ENCODE assay signal across 7 cellular contexts in the genomic region with DNA sequence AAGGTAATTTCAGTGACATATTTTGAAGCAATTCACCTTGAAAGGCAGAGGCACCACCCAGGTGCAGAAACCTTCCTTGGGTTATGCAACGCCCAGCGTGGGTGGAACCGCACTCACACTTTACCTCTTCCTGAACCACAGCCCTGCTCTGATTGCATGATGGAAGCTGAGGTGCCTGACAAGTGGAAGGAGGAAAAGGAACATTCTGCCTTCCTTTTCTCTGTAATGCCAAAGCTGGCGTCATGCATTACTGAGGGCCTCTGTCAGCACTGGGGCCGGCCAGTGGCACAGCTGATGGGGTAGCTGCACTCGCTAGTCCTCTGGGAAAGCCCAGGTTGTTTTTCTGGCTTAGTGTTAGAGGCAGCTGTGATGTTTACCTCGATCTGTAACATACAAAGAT.
A peak's percentile ranks its signal among the peaks of the same experiment; 100 is the strongest.
DNase-seq lines count a peak whose midpoint lies in the region; ATAC-seq lines count a peak whose summit lies in the region.

No MANE protein-coding gene starts in this region.

- peaks cover 33% of the 10 kb centered on the region for H3K4me1 Mint-ChIP-seq in stimulated activated memory B cell treated with anti-CD40 and anti-IgM and Interleukin-4, amounts not matched to agents 10 μg/mL and 1 μg/mL and 100 μg/mL, for 72 hours

- intact Hi-C loops in right cardiac atrium (cut with DNase I), result loop anchor here in 3 of 4 donors (5.0 to 10.0 kb wide), 3 partner anchors 53 to 106 kb away; no protein-coding TSS in a partner anchor

- peak overlapping the region; percentile 28 for H3K27ac Mint-ChIP-seq in stimulated activated memory B cell treated with anti-CD40 and anti-IgM and Interleukin-4, amounts not matched to agents 10 μg/mL and 1 μg/mL and 100 μg/mL, for 72 hours

- no peaks in the 10 kb centered on the region for H3K9me3 ChIP-seq in right cardiac atrium (ENCODE audit: control insufficient read depth, low read length)

- no peaks in the 10 kb centered on the region for H3K27me3 ChIP-seq in right cardiac atrium (ENCODE audit: control insufficient read depth, insufficient read depth)

- ATAC-seq in right cardiac atrium, result peak; percentile 57 to 63
- ATAC-seq in stimulated activated memory B cell treated with anti-CD40 and anti-IgM and Interleukin-4, amounts not matched to agents 10 μg/mL and 1 μg/mL and 100 μg/mL, for 72 hours, result peak; percentile 62

- H3K4me3 ChIP-seq in right cardiac atrium (ENCODE audit: low read length), result no peak overlapping the region

- H3K27ac ChIP-seq in right cardiac atrium (ENCODE audit: low read length), result peak overlapping the region; percentile 65

- H3K9me3 Mint-ChIP-seq in stimulated activated memory B cell treated with anti-CD40 and anti-IgM and Interleukin-4, amounts not matched to agents 10 μg/mL and 1 μg/mL and 100 μg/mL, for 72 hours, result peaks cover 3% of the 10 kb centered on the region

- no peaks in the 10 kb centered on the region for H3K27me3 Mint-ChIP-seq in stimulated activated memory B cell treated with anti-CD40 and anti-IgM and Interleukin-4, amounts not matched to agents 10 μg/mL and 1 μg/mL and 100 μg/mL, for 72 hours

- H3K4me1 ChIP-seq in right cardiac atrium (ENCODE audit: control insufficient read depth, insufficient read depth, low read length), result peaks cover 4% of the 10 kb centered on the region

- 66% methylated on average over 7 of the region's 7 CpGs for WGBS in right cardiac atrium

- peaks cover 6% of the 10 kb centered on the region for H3K36me3 Mint-ChIP-seq in stimulated activated memory B cell treated with anti-CD40 and anti-IgM and Interleukin-4, amounts not matched to agents 10 μg/mL and 1 μg/mL and 100 μg/mL, for 72 hours

- no peak overlapping the region for H3K4me3 Mint-ChIP-seq in stimulated activated memory B cell treated with anti-CD40 and anti-IgM and Interleukin-4, amounts not matched to agents 10 μg/mL and 1 μg/mL and 100 μg/mL, for 72 hours

- DNase-seq in HPDE6-E6E7 (ENCODE audit: extremely low spot score) (peak; percentile 74), activated T-cell treated with anti-CD3 and anti-CD28 coated beads for 48 hours (ENCODE audit: low read depth) (peak; percentile 37), right cardiac atrium (peak in 2 of 3 donors; percentile 48 to 53), Ammon's horn (ENCODE audit: low spot score) (no peak), SW 1271 (lab: John Stamatoyannopoulos, UW) (no peak)
- no peak for DNase-seq in effector CD4-positive, alpha-beta T cell

Comparison
In these comparisons a context has a peak if more than half of its experiments do, and no peak if none do; other contexts are left out.
1. DNase-seq: peak in HPDE6-E6E7 (single experiment), activated T-cell treated with anti-CD3 and anti-CD28 coated beads for 48 hours (single experiment) and right cardiac atrium (2 of 3); none in effector CD4-positive, alpha-beta T cell (single experiment), Ammon's horn (single experiment) and SW 1271 (0 of 2).